22 cellular contexts compared by ENCODE assay signal in genomic region chr10:15053061-15053460, GRCh38.
"Had no signal": no experiment of that assay in that cellular context is flagged by ENCODE, and none has a peak within 500 bp of the region (broad histone marks: within the 10 kb centered on the region; RNA-seq: fewer than 3 reads in every experiment).

No MANE protein-coding gene starts in this region.

- H3K4me3 ChIP-seq: MG63, SJSA1, SK-N-MC had no signal

- DNase-seq: IMR-90, Karpas-422, KG1, MG63, NCI-H1092, NCI-H1105 treated with DMSO at 0.1 percent for 48 hours, NCI-H1417 treated with DMSO at 0.1 percent for 48 hours, NCI-H146, NCI-H1694 treated with DMSO at 0.1 percent for 48 hours, NCI-H1930, NCI-H2081, NCI-H2107, NCI-H345, NCI-H446 treated with DMSO at 0.1 percent for 48 hours, NCI-H510A treated with DMSO at 0.1 percent for 48 hours, NCI-H526, Right ventricle myocardium superior, RPMI8226, SIG-M5 had no signal

- ATAC-seq: HepG2 had no signal
